In genomic region chr13:25744176-25744575, GRCh38 we compare ENCODE assay signal across 24 cellular contexts.
A peak's percentile ranks its signal among the peaks of the same experiment; 100 is the strongest.
DNase-seq lines count a peak whose midpoint lies in the region; TF ChIP-seq lines count a peak whose summit lies in the region.
"Had no signal": no experiment of that assay in that cellular context is flagged by ENCODE, and none has a peak within 500 bp of the region (broad histone marks: within the 10 kb centered on the region; RNA-seq: fewer than 3 reads in every experiment).

No MANE protein-coding gene starts in this region.

- H3K9me2 ChIP-seq in GM23248 (ENCODE audit: insufficient read depth) = no peaks in the 10 kb centered on the region

- TF ChIP-seq CTCF in HL-60 (IDR thresholded peaks at IDR 0.05; ENCODE audit: insufficient read depth, low read length) = no peak
- TF ChIP-seq CTCF in suprapubic skin (IDR thresholded peaks at IDR 0.05) = no peak

- no peaks in the 10 kb centered on the region for H4K20me1 ChIP-seq in GM23248 (ENCODE audit: insufficient read depth)

- H3K9ac ChIP-seq in adipocyte (ENCODE audit: low read length) (no peak overlapping the region), mesenchymal stem cell (ENCODE audit: low read length) (no peak overlapping the region), GM23248 (no peak overlapping the region)
- H3K9ac ChIP-seq: parathyroid adenoma had no signal

- in situ Hi-C loops in GM23248 (cut with MboI) (no loop called here), ACHN (cut with HindIII; ENCODE audit: low pct_ligation_motif_present, low pct_unique_long_range_greater_than_20kb, low sequenced_read_pairs) (no loop called here)

- no peak overlapping the region for H2BK12ac ChIP-seq in mesenchymal stem cell (ENCODE audit: low read length in 2 of 2)

- H2BK15ac ChIP-seq in mesenchymal stem cell (ENCODE audit: low read depth, poor library complexity, severe bottlenecking) = no peak overlapping the region

- H3F3A ChIP-seq in GM23248 (ENCODE audit: insufficient read depth) = no peaks in the 10 kb centered on the region

- H3K4ac ChIP-seq in mesenchymal stem cell (ENCODE audit: low read depth in 1 of 2, low read length in 2 of 2) = no peak overlapping the region

- H3K79me2 ChIP-seq in GM23248 (ENCODE audit: insufficient read depth) = no peaks in the 10 kb centered on the region
- H3K79me2 ChIP-seq: parathyroid adenoma had no signal

- H3K4me1 ChIP-seq in adipocyte (ENCODE audit: control insufficient read depth, insufficient read depth, low read length) (peaks cover 16% of the 10 kb centered on the region), mesenchymal stem cell (ENCODE audit: control insufficient read depth, insufficient read depth, low read depth, low read length) (peaks cover 2% of the 10 kb centered on the region), suprapubic skin (no peaks in the 10 kb centered on the region), GM23248 (ENCODE audit: insufficient read depth) (no peaks in the 10 kb centered on the region)
- H3K4me1 ChIP-seq: parathyroid adenoma, upper lobe of right lung had no signal

- no peak overlapping the region for H4K8ac ChIP-seq in mesenchymal stem cell (ENCODE audit: low read length)

- no peak overlapping the region for H3K23ac ChIP-seq in mesenchymal stem cell (ENCODE audit: low read length in 2 of 2)

- H3K27ac ChIP-seq in HL-60 (replicated peaks) (0 out of 2 replicates have a peak overlapping the region, but pooled peaks have one; percentile 28), mesenchymal stem cell (ENCODE audit: low read length, poor library complexity, severe bottlenecking) (no peak overlapping the region), suprapubic skin (no peak overlapping the region), GM23248 (no peak overlapping the region)
- H3K27ac ChIP-seq: parathyroid adenoma, RWPE1, skin epidermis, upper lobe of right lung had no signal

- TF ChIP-seq EP300 in suprapubic skin (IDR thresholded peaks at IDR 0.05) = no peak

- peaks cover 8% of the 10 kb centered on the region for H3K9me3 ChIP-seq in adipocyte (ENCODE audit: control insufficient read depth, low read length)
- H3K9me3 ChIP-seq in mesenchymal stem cell (ENCODE audit: control insufficient read depth, low read length) = no peaks in the 10 kb centered on the region
- H3K9me3 ChIP-seq in suprapubic skin = no peaks in the 10 kb centered on the region
- H3K9me3 ChIP-seq in GM23248 (ENCODE audit: low read depth) = no peaks in the 10 kb centered on the region
- H3K9me3 ChIP-seq: upper lobe of right lung had no signal

- H3K36me3 ChIP-seq in adipocyte (ENCODE audit: control insufficient read depth, insufficient read depth, low read length, severe bottlenecking) (no peaks in the 10 kb centered on the region), mesenchymal stem cell (ENCODE audit: control insufficient read depth in 1 of 2, insufficient read depth in 2 of 2, low read depth in 1 of 2, low read length in 2 of 2) (no peaks in the 10 kb centered on the region), suprapubic skin (no peaks in the 10 kb centered on the region), GM23248 (ENCODE audit: low read depth) (no peaks in the 10 kb centered on the region)
- H3K36me3 ChIP-seq: upper lobe of right lung had no signal

- H3K27me3 ChIP-seq in HL-60 (ENCODE audit: insufficient read depth, poor library complexity, severe bottlenecking) (no peaks in the 10 kb centered on the region), adipocyte (replicated peaks; ENCODE audit: control insufficient read depth, insufficient read depth, low read length) (peaks cover 3% of the 10 kb centered on the region), mesenchymal stem cell (ENCODE audit: control insufficient read depth in 1 of 2, insufficient read depth in 1 of 2, low read length in 2 of 2) (peaks cover 0 to 4% of the 10 kb centered on the region in 2 experiments), suprapubic skin (no peaks in the 10 kb centered on the region), GM23248 (replicated peaks; ENCODE audit: insufficient read depth) (no peaks in the 10 kb centered on the region)
- H3K27me3 ChIP-seq: upper lobe of right lung had no signal

- no peaks in the 10 kb centered on the region for H3K79me1 ChIP-seq in mesenchymal stem cell (replicated peaks; ENCODE audit: low read length, poor library complexity, severe bottlenecking)

- no peak overlapping the region for H3K18ac ChIP-seq in mesenchymal stem cell (ENCODE audit: low read depth in 1 of 2, low read length in 2 of 2)

- H3K4me3 ChIP-seq in HL-60 (replicated peaks; ENCODE audit: insufficient read depth, low read length) = no peak overlapping the region
- H3K4me3 ChIP-seq in adipocyte (ENCODE audit: low read length) = no peak overlapping the region
- no peak overlapping the region for H3K4me3 ChIP-seq in mesenchymal stem cell (ENCODE audit: insufficient read depth in 1 of 2, low read depth in 1 of 2, low read length in 2 of 2)
- H3K4me3 ChIP-seq in suprapubic skin = no peak overlapping the region
- no peak overlapping the region for H3K4me3 ChIP-seq in GM23248
- H3K4me3 ChIP-seq: skin epidermis, upper lobe of right lung had no signal

- no peak overlapping the region for H2BK120ac ChIP-seq in mesenchymal stem cell (ENCODE audit: low read depth, low read length)

- TF ChIP-seq POLR2A in suprapubic skin (IDR thresholded peaks at IDR 0.05) = no peak

- H3K4me2 ChIP-seq in mesenchymal stem cell (ENCODE audit: low read length, poor library complexity, severe bottlenecking) (no peak overlapping the region), GM23248 (ENCODE audit: unreplicated experiment) (no peak overlapping the region)

- H2AK5ac ChIP-seq in mesenchymal stem cell (ENCODE audit: low read length, severe bottlenecking) = peak overlapping the region; percentile 68

- H2AFZ ChIP-seq in mesenchymal stem cell (ENCODE audit: low read depth, low read length) (no peak overlapping the region), GM23248 (no peak overlapping the region)
- H2AFZ ChIP-seq: parathyroid adenoma had no signal

- no peak overlapping the region for H3K14ac ChIP-seq in mesenchymal stem cell (ENCODE audit: low read length in 2 of 2)

- no peak overlapping the region for H4K91ac ChIP-seq in mesenchymal stem cell (ENCODE audit: low read length)

- DNase-seq in HL-60 (ENCODE audit: low read depth in 1 of 2, low spot score in 1 of 2) (peak; percentile 56 to 80), MV-4-11 (lab: John Stamatoyannopoulos, UW) (peak; percentile 10), adipocyte (ENCODE audit: low read depth) (peak; percentile 70), mesenchymal stem cell (no peak), suprapubic skin (ENCODE audit: low spot score in 2 of 2) (no peak), GM23248 (no peak), NCI-H2107 treated with DMSO at 0.1 percent for 48 hours (lab: John Stamatoyannopoulos, UW; ENCODE audit: unreplicated experiment) (no peak), ACHN (no peak)
- DNase-seq: activated CD4-positive, alpha-beta T cell treated with anti-CD3 and anti-CD28 coated beads, Interleukin-2, amount 50 U/mL, for 48 hours; activated naive CD4-positive, alpha-beta T cell; activated naive CD8-positive, alpha-beta T cell treated with anti-CD3 and anti-CD28 coated beads, Interleukin-2, amount 50 U/mL, for 24 hours; C1 segment of cervical spinal cord; DMS53; left colon; NCI-H1105; NCI-H1930; NCI-H526; retina; stimulated activated naive CD4-positive, alpha-beta T cell; T-helper 17 cell; upper lobe of right lung had no signal

- 98% methylated on average over 4 of the region's 6 CpGs for WGBS in mesenchymal stem cell
- WGBS in suprapubic skin = 52% methylated on average over 6 of the region's 6 CpGs
- WGBS in GM23248 (ENCODE audit: low coverage in 1 of 2, low lambda C conversion rate in 2 of 2, missing lambda C conversion rate in 2 of 2), 2 experiments = 9 to 10% methylated on average over 6 of the region's 6 CpGs

- no peak overlapping the region for H2BK5ac ChIP-seq in mesenchymal stem cell (ENCODE audit: low read depth, low read length, poor library complexity, severe bottlenecking)

Comparison
In these comparisons a context has a peak if more than half of its experiments do, and no peak if none do; other contexts are left out.
1. DNase-seq: peak in HL-60 (2 of 2), MV-4-11 (single experiment) and adipocyte (single experiment); none in mesenchymal stem cell (single experiment), suprapubic skin (0 of 2), GM23248 (single experiment), NCI-H2107 treated with DMSO at 0.1 percent for 48 hours (single experiment) and ACHN (single experiment).